ENCODE assay signal across 24 cellular contexts in the genomic region with DNA sequence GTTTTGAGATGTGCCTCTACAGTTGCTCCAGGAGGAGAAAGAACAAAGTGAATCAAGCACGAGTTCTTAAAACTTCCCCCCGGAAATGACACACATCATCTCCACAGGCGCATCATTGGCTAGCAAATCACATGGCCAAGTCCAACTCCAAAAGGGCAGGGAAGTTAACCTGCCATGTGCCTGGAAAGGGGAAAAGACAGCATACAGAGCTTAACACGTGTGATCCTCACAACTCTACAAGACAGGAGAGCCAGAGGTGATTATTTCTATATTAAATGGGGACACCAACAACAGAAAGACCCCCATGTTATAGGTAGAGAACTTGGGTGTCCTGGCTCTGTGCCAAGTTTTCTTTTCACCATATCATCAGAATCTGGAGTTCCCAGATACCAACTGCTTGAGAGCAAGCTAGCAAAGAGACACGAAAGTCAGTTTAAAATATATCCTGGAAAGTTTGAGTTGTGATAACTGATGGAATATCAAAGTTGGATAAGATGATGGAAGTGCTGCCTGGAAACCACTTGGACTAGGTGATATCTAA.
"Had no signal": no experiment of that assay in that cellular context is flagged by ENCODE, and none has a peak within 500 bp of the region (broad histone marks: within the 10 kb centered on the region; RNA-seq: fewer than 3 reads in every experiment).

No MANE protein-coding gene starts in this region.

- DNase-seq: colonic mucosa; cortex of kidney; effector CD8-positive, alpha-beta T cell; effector memory CD8-positive, alpha-beta T cell; endodermal cell; erythroblast; foreskin keratinocyte; glutamatergic neuron; heart right ventricle; hippocampal formation; left cardiac atrium; left lung; left ventricle myocardium superior; lower lobe of right lung; mesenchymal stem cell; mucosa of descending colon had no signal

- H3K36me3 Mint-ChIP-seq: mesothelial cell of epicardium had no signal

- H3K27me3 Mint-ChIP-seq: dendritic cell treated with granulocyte-macrophage colony-stimulating factor and Interleukin-4, amounts not matched to agents 40 ng/mL and 50 ng/mL, for 4 days; effector memory CD8-positive, alpha-beta T cell had no signal

- H3K27ac ChIP-seq: colonic mucosa, epithelial cell of prostate, foreskin keratinocyte, heart right ventricle, left lung, lower lobe of right lung had no signal

- H3K4me1 Mint-ChIP-seq: endodermal cell, mesothelial cell of epicardium had no signal

- H3K4me3 ChIP-seq: colonic mucosa, heart right ventricle, left lung, lower lobe of right lung, mucosa of descending colon had no signal

- H3K27ac Mint-ChIP-seq: dendritic cell treated with granulocyte-macrophage colony-stimulating factor and Interleukin-4, amounts not matched to agents 40 ng/mL and 50 ng/mL, for 4 days; effector memory CD8-positive, alpha-beta T cell; endodermal cell; mesothelial cell of epicardium had no signal

- H3K4me3 Mint-ChIP-seq: dendritic cell treated with granulocyte-macrophage colony-stimulating factor and Interleukin-4, amounts not matched to agents 40 ng/mL and 50 ng/mL, for 4 days; effector memory CD8-positive, alpha-beta T cell; endodermal cell; mesothelial cell of epicardium had no signal

- FAIRE-seq: endometrium, frontal cortex, islet of Langerhans, keratinocyte had no signal

- H3K36me3 ChIP-seq: colonic mucosa, heart right ventricle, left lung, lower lobe of right lung had no signal

- H3K27me3 ChIP-seq: colonic mucosa, foreskin keratinocyte, left lung had no signal

- H3K9me3 ChIP-seq: colonic mucosa had no signal

- ATAC-seq: effector memory CD8-positive, alpha-beta T cell; esophagus mucosa; foreskin keratinocyte; heart right ventricle; left cardiac atrium; left lung; left ventricle myocardium superior; lower lobe of right lung; mucosa of descending colon had no signal

- H3K4me1 ChIP-seq: colonic mucosa, foreskin keratinocyte, heart right ventricle, left lung, lower lobe of right lung had no signal
